ENCODE assay signal across 8 cellular contexts in the genomic region with DNA sequence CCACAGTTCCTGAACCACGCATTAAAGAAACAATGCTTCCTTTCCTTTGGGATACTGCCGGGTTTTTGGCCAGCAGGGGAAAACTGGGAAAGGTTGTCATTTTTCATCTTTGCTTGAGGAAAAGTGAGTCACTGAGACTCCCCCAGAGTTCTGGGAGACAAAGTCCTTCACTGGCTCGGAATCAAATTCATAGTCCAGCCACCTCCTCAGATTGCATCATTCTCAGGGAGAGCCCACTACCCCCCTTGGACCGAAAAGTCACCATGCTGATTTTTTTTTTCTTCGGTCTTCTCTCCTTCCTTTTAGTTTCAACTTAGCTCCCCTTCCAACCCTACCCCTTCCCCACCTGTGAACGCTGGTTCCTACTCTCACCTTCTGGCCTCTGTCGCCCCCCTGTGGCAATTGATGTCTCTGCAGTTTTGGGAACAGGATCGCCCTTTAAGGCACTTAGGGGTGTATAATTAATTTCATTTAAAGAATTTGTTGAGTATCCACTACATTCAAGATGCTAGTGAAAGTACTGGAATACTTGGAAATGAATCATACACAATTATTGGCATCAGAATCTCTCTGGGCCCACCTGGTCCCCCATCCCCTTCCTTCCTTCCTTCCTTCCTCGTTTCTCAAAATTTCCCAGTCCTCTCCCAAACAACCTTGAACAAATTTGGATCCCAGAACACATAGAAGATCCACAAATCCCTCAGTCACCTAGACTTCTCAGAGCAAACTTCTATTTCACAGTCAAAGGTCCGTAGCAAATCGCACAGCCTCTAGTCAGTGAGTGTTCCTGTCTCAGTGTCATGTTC. TPM values are rescaled to one million over a fixed set of nuclear protein-coding genes. Genes with fewer than 3 reads are reported as not detected.
DNase-seq lines count a peak whose midpoint lies in the region; ATAC-seq and TF ChIP-seq lines count a peak whose summit lies in the region.

No MANE protein-coding gene starts in this region.

- no peak for ATAC-seq in HG03432 (IDR thresholded peaks at IDR 0.05; ENCODE audit: unreplicated experiment)
- ATAC-seq in HG03097 (IDR thresholded peaks at IDR 0.05; ENCODE audit: low FRiP score, unreplicated experiment): no peak

- H3K36me3 ChIP-seq in spleen: no peaks in the 10 kb centered on the region

- no peak for TF ChIP-seq POLR2A in spleen (IDR thresholded peaks at IDR 0.05)

- H3K4me3 ChIP-seq in AG09309 (ENCODE audit: control insufficient read depth, low read depth, low read length) (no peak overlapping the region), GM12875 (ENCODE audit: low read depth, low read length) (no peak overlapping the region), spleen (no peak overlapping the region)

- peak; percentile 83 for TF ChIP-seq CTCF in AG09309 (IDR thresholded peaks at IDR 0.05; ENCODE audit: control insufficient read depth, insufficient read depth, low read depth, low read length, missing control alignments)
- TF ChIP-seq CTCF in GM12875 (IDR thresholded peaks at IDR 0.05; ENCODE audit: borderline replicate concordance, insufficient read depth, low read depth, low read length): peak; percentile 84
- TF ChIP-seq CTCF in spleen (IDR thresholded peaks at IDR 0.05 in 8 of 11, conservative IDR thresholded peaks at IDR 0.05 in 3 of 11): peak; percentile 53 to 93 (median 81)

- H3K27me3 ChIP-seq in spleen (replicated peaks in 1 of 7): peaks cover 0 to 62% (median 6%) of the 10 kb centered on the region in 7 donors

- no peaks in the 10 kb centered on the region for H3K9me3 ChIP-seq in spleen

- DNase-seq in AG09309 (ENCODE audit: low read depth): no peak
- peak; percentile 46 for DNase-seq in NCI-H69 (lab: John Stamatoyannopoulos, UW)
- DNase-seq in activated T-cell treated with anti-CD3 and anti-CD28 coated beads, Interleukin-2, amount 50 U/mL, for 48 hours: peak; percentile 69 to 76
- peak in 39 of 42 donors; percentile 35 to 86 (median 69) for DNase-seq in head of caudate nucleus
- peak; percentile 81 for DNase-seq in spleen

- peak overlapping the region in 3 of 8 donors; percentile 12 to 36 (median 14) for H3K27ac ChIP-seq in spleen

- intact Hi-C loops in head of caudate nucleus (cut with DNase I): loop anchor here (5.0 kb wide), 1 partner anchor 49 kb away; no protein-coding TSS in a partner anchor
- intact Hi-C loops in spleen (cut with DNase I; ENCODE audit: low total_unique reads): loop anchor here (10.0 kb wide), 1 partner anchor 583 kb away; no protein-coding TSS in a partner anchor

- 28 to 33% (median 29%) methylated on average over 11 of the region's 11 CpGs for WGBS in spleen, 5 donors

- peaks cover 0 to 27% (median 11%) of the 10 kb centered on the region in 6 donors for H3K4me1 ChIP-seq in spleen

RNA-seq across cellular contexts. Expression of a gene that starts 6.9 kb away (rescaled TPM):
- total RNA-seq in spleen: 100 to 1,000 TPM in 5 of 7 donors, 10 to 100 TPM in 2; 76.0 to 141 (median 111) TPM
- polyA plus RNA-seq in spleen: 10 to 100 TPM; 17.6 to 68.3 (median 41.1) TPM

RNA-seq across cellular contexts. Expression of a gene that starts 40.1 kb away (rescaled TPM):
- 1 to 10 TPM in 6 of 7 donors, under 1 TPM in 1; 0.92 to 6.8 (median 4.0) TPM for total RNA-seq in spleen
- polyA plus RNA-seq in spleen: 1 to 10 TPM; 4.1 to 6.3 (median 4.5) TPM
